9 cellular contexts compared by ENCODE assay signal in the genomic region with DNA sequence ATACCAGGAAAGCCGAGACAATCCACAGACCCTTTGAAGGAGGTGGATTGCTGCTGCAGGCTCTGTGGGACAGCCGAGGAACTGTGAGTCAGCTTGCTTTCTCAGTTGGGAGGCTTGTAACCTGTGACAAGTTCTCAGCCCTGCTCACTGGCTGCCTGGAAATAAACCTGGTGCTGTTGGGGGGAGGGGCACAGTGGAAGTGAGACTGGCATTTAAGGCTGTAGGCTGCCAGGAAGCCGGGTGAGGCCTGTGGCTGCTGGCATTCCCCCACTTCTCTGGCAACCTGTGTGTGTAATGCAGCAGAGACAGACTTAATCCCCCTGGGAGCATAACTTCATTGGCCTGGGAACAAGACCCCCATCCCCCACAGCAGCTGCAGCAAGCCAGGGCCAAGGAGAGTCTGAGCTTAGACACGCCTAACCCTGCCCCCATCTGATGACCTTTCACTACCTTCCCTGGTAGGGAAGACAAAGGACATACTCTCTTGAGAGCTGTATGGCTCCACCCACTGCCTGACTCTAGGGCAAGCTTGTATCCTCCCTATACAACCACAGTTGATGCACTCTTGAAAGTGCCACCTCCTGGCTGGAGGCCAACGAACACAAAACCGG.
DNase-seq lines count a peak whose midpoint lies in the region; ATAC-seq, FAIRE-seq and TF ChIP-seq lines count a peak whose summit lies in the region.
"Had no signal": no experiment of that assay in that cellular context is flagged by ENCODE, and none has a peak within 500 bp of the region (broad histone marks: within the 10 kb centered on the region; RNA-seq: fewer than 3 reads in every experiment).

No MANE protein-coding gene starts in this region.

- no peak overlapping the region for H3K4me3 ChIP-seq in BE2C (ENCODE audit: low read depth, low read length)
- no peak overlapping the region for H3K4me3 ChIP-seq in bronchial epithelial cell (ENCODE audit: low read depth, low read length)
- no peak overlapping the region for H3K4me3 ChIP-seq in vagina
- H3K4me3 ChIP-seq: SK-N-MC had no signal

- intact Hi-C loops in vagina (cut with DNase I), result no loop called here

- DNase-seq in BE2C (peak; percentile 67), HT-29 (ENCODE audit: low spot score) (peak; percentile 26), bronchial epithelial cell (ENCODE audit: low read depth) (peak; percentile 42), vagina (ENCODE audit: extremely low spot score in 2 of 2) (no peak), putamen (ENCODE audit: low spot score) (no peak)
- DNase-seq in central memory CD4-positive, alpha-beta T cell, result no peak
- no peak for DNase-seq in effector CD4-positive, alpha-beta T cell

- H3K36me3 ChIP-seq in BE2C (no peaks in the 10 kb centered on the region), bronchial epithelial cell (ENCODE audit: control insufficient read depth, insufficient read depth, low read length) (no peaks in the 10 kb centered on the region), vagina (peaks cover 0 to 5% of the 10 kb centered on the region in 2 donors)

- TF ChIP-seq CTCF in BE2C (IDR thresholded peaks at IDR 0.05; ENCODE audit: low read depth, low read length) (no peak), bronchial epithelial cell (IDR thresholded peaks at IDR 0.05; ENCODE audit: insufficient read depth, low read length, severe bottlenecking) (no peak), vagina (IDR thresholded peaks at IDR 0.05) (no peak)

- peaks cover 8% of the 10 kb centered on the region for H3K4me1 ChIP-seq in BE2C
- no peaks in the 10 kb centered on the region for H3K4me1 ChIP-seq in vagina

- no peak overlapping the region for H3K27ac ChIP-seq in vagina
- H3K27ac ChIP-seq: SK-N-MC had no signal

- no peak for TF ChIP-seq POLR2A in vagina (IDR thresholded peaks at IDR 0.05)

- FAIRE-seq in bronchial epithelial cell (lab: Jason Lieb, UNC), result no peak

- peak; percentile 67 for ATAC-seq in GM19438 (IDR thresholded peaks at IDR 0.05; ENCODE audit: low read depth, unreplicated experiment)

- H3K27me3 ChIP-seq in BE2C (no peaks in the 10 kb centered on the region), bronchial epithelial cell (ENCODE audit: control insufficient read depth, insufficient read depth, low read length) (no peaks in the 10 kb centered on the region), vagina (no peaks in the 10 kb centered on the region)

- H3K9me3 ChIP-seq in BE2C (no peaks in the 10 kb centered on the region), vagina (peaks cover 4% of the 10 kb centered on the region)

Comparison
In these comparisons a context has a peak if more than half of its experiments do, and no peak if none do; other contexts are left out.
1. DNase-seq: peak in BE2C (single experiment), HT-29 (single experiment) and bronchial epithelial cell (single experiment); none in vagina (0 of 2), central memory CD4-positive, alpha-beta T cell (single experiment), putamen (single experiment) and effector CD4-positive, alpha-beta T cell (single experiment).